ENCODE assay signal across 35 cellular contexts in genomic region chr17:46854515-46854914, GRCh38. TPM values are rescaled to one million over a fixed set of nuclear protein-coding genes. Genes with fewer than 3 reads are reported as not detected.
"Had no signal": no experiment of that assay in that cellular context is flagged by ENCODE, and none has a peak within 500 bp of the region (broad histone marks: within the 10 kb centered on the region; RNA-seq: fewer than 3 reads in every experiment).

No MANE protein-coding gene starts in this region.

- ATAC-seq: activated CD8-positive, alpha-beta T cell treated with anti-CD3 and anti-CD28 coated beads for 36 hours; activated naive CD4-positive, alpha-beta T cell treated with anti-CD3 and anti-CD28 coated beads, Interleukin-2, amount 50 U/mL, for 72 hours; activated T-cell treated with anti-CD3 and anti-CD28 coated beads, Interleukin-2, amount 50 U/mL, for 4 hours; activated T-cell treated with anti-CD3 and anti-CD28 coated beads, Interleukin-2, amount 50 U/mL, for 72 hours; activated T-helper 17 cell treated with anti-CD3 and anti-CD28 coated beads, Interleukin-2, amount 50 U/mL, for 72 hours; body of pancreas had no signal

- H3K27ac ChIP-seq: adrenal gland, body of pancreas, brain microvascular endothelial cell, breast epithelium, VCaP had no signal

- H3K36me3 ChIP-seq: adrenal gland, brain microvascular endothelial cell, breast epithelium had no signal

- H3K4me1 ChIP-seq: breast epithelium had no signal

- H3K9me3 ChIP-seq: adrenal gland, body of pancreas, breast epithelium had no signal

- FAIRE-seq: TTC549 had no signal

- H3K4me3 ChIP-seq: adrenal gland, body of pancreas, breast epithelium had no signal

- H3K27me3 ChIP-seq: body of pancreas had no signal

- DNase-seq: activated B cell treated with CpG ODN at 0.5 μM for 24 hours; activated CD4-positive, alpha-beta memory T cell treated with anti-CD3 and anti-CD28 coated beads for 36 hours; activated CD4-positive, alpha-beta T cell treated with anti-CD3 and anti-CD28 coated beads for 4 hours; activated CD4-positive, alpha-beta T cell treated with anti-CD3 and anti-CD28 coated beads, Interleukin-2, amount 10 ng/mL, durations not matched to agents 24 days and 14 days; activated CD4-positive, alpha-beta T cell treated with anti-CD3 and anti-CD28 coated beads, Interleukin-2, amount 50 U/mL, for 1 hour; activated CD4-positive, alpha-beta T cell treated with anti-CD3 and anti-CD28 coated beads, Interleukin-2, amount 50 U/mL, for 4 hours; activated CD4-positive, CD25-positive, alpha-beta regulatory T cell treated with anti-CD3 and anti-CD28 coated beads, Interleukin-2, amount 50 U/mL, for 72 hours; activated CD8-positive, alpha-beta memory T cell treated with anti-CD3 and anti-CD28 coated beads, Interleukin-2, amount 50 U/mL, for 4 hours; activated CD8-positive, alpha-beta T cell treated with anti-CD3 and anti-CD28 coated beads for 36 hours; activated effector memory CD4-positive, alpha-beta T cell treated with anti-CD3 and anti-CD28 coated beads, Interleukin-2, amount 50 U/mL, for 16 hours; activated gamma-delta T cell treated with Interleukin-2 at 50 U/mL for 16 hours; activated naive CD4-positive, alpha-beta T cell; activated naive CD4-positive, alpha-beta T cell treated with anti-CD3 and anti-CD28 coated beads for 36 hours; activated naive CD4-positive, alpha-beta T cell treated with anti-CD3 and anti-CD28 coated beads, Interleukin-2, amount 50 U/mL, for 16 hours; activated naive CD8-positive, alpha-beta T cell treated with anti-CD3 and anti-CD28 coated beads for 36 hours; activated T-cell treated with anti-CD3 and anti-CD28 coated beads for 4 hours; activated T-cell treated with anti-CD3 and anti-CD28 coated beads, Interleukin-2, amount 50 U/mL, for 1 hour; activated T-cell treated with anti-CD3 and anti-CD28 coated beads, Interleukin-2, amount 50 U/mL, for 4 hours; activated T-cell treated with anti-CD3 and anti-CD28 coated beads, Interleukin-2, amount 50 U/mL, for 72 hours; adrenal gland; amniotic stem cell; aorta; body of pancreas; central memory CD4-positive, alpha-beta T cell; T-helper 1 cell; T-helper 2 cell; T-helper 9 cell had no signal

RNA-seq across cellular contexts. Expression of gene WNT9B, which starts 3.1 kb away (rescaled TPM):
- total RNA-seq: activated B cell treated with CpG ODN at 0.5 μM for 24 hours; activated CD4-positive, alpha-beta memory T cell treated with anti-CD3 and anti-CD28 coated beads for 36 hours; activated CD4-positive, alpha-beta T cell treated with anti-CD3 and anti-CD28 coated beads, Interleukin-2, amount 10 ng/mL, durations not matched to agents 24 days and 14 days; activated CD8-positive, alpha-beta memory T cell treated with anti-CD3 and anti-CD28 coated beads for 36 hours; activated CD8-positive, alpha-beta T cell treated with anti-CD3 and anti-CD28 coated beads for 36 hours; activated naive CD4-positive, alpha-beta T cell treated with anti-CD3 and anti-CD28 coated beads for 36 hours; activated naive CD4-positive, alpha-beta T cell treated with anti-CD3 and anti-CD28 coated beads, Interleukin-2, amount 50 U/mL, for 72 hours; activated naive CD8-positive, alpha-beta T cell treated with anti-CD3 and anti-CD28 coated beads for 36 hours; activated T-cell treated with anti-CD3 and anti-CD28 coated beads, Interleukin-2, amount 50 U/mL, for 4 hours; activated T-cell treated with anti-CD3 and anti-CD28 coated beads, Interleukin-2, amount 50 U/mL, for 72 hours; activated T-helper 1 cell treated with anti-CD3 and anti-CD28 coated beads, Interleukin-12 subunit alpha, Interleukin-12 subunit beta, Interleukin-2, Interleukin-4 antibody, amounts not matched to agents 30 ng/mL and 10 ng/mL and 1 ng/mL, durations not matched to agents 14 hours and 24 hours and 36 hours; activated T-helper 17 cell treated with anti-CD3 and anti-CD28 coated beads, Interleukin-2, amount 50 U/mL, for 72 hours; body of pancreas had no signal

RNA-seq across cellular contexts. Expression of gene WNT3, which starts 36.0 kb away (rescaled TPM):
- total RNA-seq: activated naive CD4-positive, alpha-beta T cell treated with anti-CD3 and anti-CD28 coated beads for 36 hours had no signal
